In the genomic region with DNA sequence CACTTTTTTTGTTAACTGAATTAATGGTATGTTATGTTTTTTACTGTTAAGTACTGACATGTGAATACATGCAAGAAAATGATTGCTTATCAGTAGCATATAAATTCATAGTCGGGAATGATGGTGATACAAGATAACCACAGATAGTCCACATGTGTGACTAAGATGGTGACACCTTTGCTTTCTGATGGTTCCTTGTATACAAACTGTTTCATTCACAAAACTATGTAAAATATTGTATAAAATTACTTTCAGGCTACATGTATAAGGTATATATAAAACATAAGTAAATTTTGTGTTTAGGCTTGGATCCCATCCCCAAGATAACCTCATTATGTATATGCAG, we compare ENCODE assay signal across 26 cellular contexts.
"Had no signal": no experiment of that assay in that cellular context is flagged by ENCODE, and none has a peak within 500 bp of the region (broad histone marks: within the 10 kb centered on the region; RNA-seq: fewer than 3 reads in every experiment).

No MANE protein-coding gene starts in this region.

- ATAC-seq: stimulated activated effector memory CD8-positive, alpha-beta T cell treated with anti-CD3 and anti-CD28 coated beads, Interleukin-12 subunit alpha, Interleukin-12 subunit beta, amount 100 ng/mL, for 72 hours; stimulated activated memory B cell treated with anti-CD40 and anti-IgM and Interleukin-4, amounts not matched to agents 10 μg/mL and 1 μg/mL and 100 μg/mL, for 72 hours; stimulated activated naive B cell treated with anti-CD40 and anti-IgM and Interleukin-4, amounts not matched to agents 10 μg/mL and 1 μg/mL and 100 μg/mL, for 72 hours; stimulated activated naive CD8-positive, alpha-beta T cell treated with anti-CD3 and anti-CD28 coated beads, Interleukin-15, amount 100 ng/mL, for 72 hours; stimulated activated naive CD8-positive, alpha-beta T cell treated with anti-CD3 and anti-CD28 coated beads, Interleukin-15, Interleukin-2, amounts not matched to agents 100 U/mL and 50 U/mL, for 24 hours; upper lobe of right lung had no signal

- DNase-seq: stimulated activated CD4-positive, alpha-beta T cell treated with anti-CD3 and anti-CD28 coated beads, Interleukin-2, amount 100 ng/mL, for 48 hours; stimulated activated CD4-positive, alpha-beta T cell treated with anti-CD3 and anti-CD28 coated beads, Interleukin-4, amount 100 ng/mL, for 1 hour; stimulated activated CD4-positive, alpha-beta T cell treated with anti-CD3 and anti-CD28 coated beads, Interleukin-4, amount 100 ng/mL, for 24 hours; stimulated activated CD4-positive, alpha-beta T cell treated with anti-CD3 and anti-CD28 coated beads, Interleukin-4, amount 100 ng/mL, for 4 hours; stimulated activated CD8-positive, alpha-beta memory T cell treated with anti-CD3 and anti-CD28 coated beads, Interleukin-4, amount 100 ng/mL, for 48 hours; stimulated activated naive B cell treated with anti-CD40 and anti-IgM and Interleukin-4, amounts not matched to agents 10 μg/mL and 1 μg/mL and 100 μg/mL, for 72 hours; stimulated activated naive CD4-positive, alpha-beta T cell; stimulated activated naive CD4-positive, alpha-beta T cell treated with Interleukin-2 at 50 U/mL for 16 hours; stimulated activated naive CD8-positive, alpha-beta T cell treated with anti-CD3 and anti-CD28 coated beads, Interleukin-15, amount 100 ng/mL, for 72 hours; stimulated activated naive CD8-positive, alpha-beta T cell treated with anti-CD3 and anti-CD28 coated beads, Interleukin-15, Interleukin-2, amounts not matched to agents 100 U/mL and 50 U/mL, for 24 hours; stomach; substantia nigra; testis; thyroid gland; tibial artery; transverse colon; upper lobe of right lung; uterus had no signal

- H3K27ac ChIP-seq: stomach, suprapubic skin, testis, thoracic aorta, thyroid gland, tibial artery, tibial nerve, transverse colon, upper lobe of left lung, upper lobe of right lung, uterus, vagina had no signal

- H3K27me3 ChIP-seq: stomach, suprapubic skin, testis, thyroid gland, tibial artery, tibial nerve, transverse colon, upper lobe of left lung, upper lobe of right lung, uterus, vagina had no signal

- H3K9me3 ChIP-seq: stomach, suprapubic skin, testis, thoracic aorta, thyroid gland, tibial artery, tibial nerve, transverse colon, upper lobe of left lung, upper lobe of right lung, uterus, vagina had no signal

- H3K4me3 ChIP-seq: stomach, suprapubic skin, testis, thoracic aorta, thyroid gland, tibial artery, tibial nerve, transverse colon, upper lobe of left lung, upper lobe of right lung, uterus, vagina had no signal

- H3K4me1 ChIP-seq: testis, upper lobe of right lung, uterus had no signal

- FAIRE-seq: urothelium cell line had no signal

- H3K36me3 ChIP-seq: thoracic aorta, uterus, vagina had no signal
